In the genomic region with DNA sequence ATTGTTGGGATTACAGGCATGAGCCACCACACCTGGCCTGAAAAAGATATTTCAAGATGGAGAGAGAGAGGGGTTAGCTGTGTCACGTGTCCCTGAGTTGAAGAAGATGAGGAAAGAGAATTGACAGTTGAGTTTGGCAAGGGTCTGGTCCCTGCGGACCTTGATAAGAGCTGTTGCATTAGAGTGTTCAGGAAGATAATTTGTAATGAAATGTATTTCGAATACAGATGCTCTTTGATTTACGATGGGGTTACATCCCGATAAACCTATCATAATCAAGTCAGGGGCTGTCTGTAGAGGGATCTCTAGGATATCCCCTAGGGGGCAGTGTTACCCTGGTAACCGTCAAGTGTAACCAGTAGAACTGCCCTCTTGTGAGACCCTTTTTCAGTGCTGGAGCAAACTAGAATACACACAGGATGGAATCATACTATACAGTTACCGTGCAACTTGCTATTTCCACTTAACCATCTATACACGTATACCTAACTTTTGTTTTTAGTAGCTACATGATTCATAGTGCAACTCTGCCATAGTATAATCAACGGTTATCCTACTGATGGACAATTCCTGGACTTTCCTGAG, we compare ENCODE assay signal across 8 cellular contexts. TPM values are rescaled to one million over a fixed set of nuclear protein-coding genes. Genes with fewer than 3 reads are reported as not detected.
DNase-seq lines count a peak whose midpoint lies in the region; ATAC-seq and TF ChIP-seq lines count a peak whose summit lies in the region.

No MANE protein-coding gene starts in this region.

- intact Hi-C loops in left cardiac atrium (cut with DNase I) (no loop called here), sigmoid colon (cut with DNase I) (loop anchor here (2.0 to 5.0 kb wide), 2 partner anchors 26 to 33 kb away; a partner anchor contains a TSS)

- DNase-seq in AG08396 (ENCODE audit: low spot score) = peak; percentile 71
- DNase-seq in KBM-7 = peak; percentile 77
- peak; percentile 71 for DNase-seq in RPMI7951 (ENCODE audit: low read depth)
- DNase-seq in left cardiac atrium = no peak
- DNase-seq in sigmoid colon = peak; percentile 66

- TF ChIP-seq EP300 in sigmoid colon (IDR thresholded peaks at IDR 0.05) = no peak

- H3K27ac ChIP-seq in sigmoid colon = peak overlapping the region in 2 of 4 donors; percentile 19 to 86

- H3K36me3 ChIP-seq in sigmoid colon = peaks cover 0 to 4% (median 0%) of the 10 kb centered on the region in 4 donors

- ATAC-seq in left cardiac atrium = peak; percentile 45 to 47
- no peak for ATAC-seq in GM21717 (IDR thresholded peaks at IDR 0.05; ENCODE audit: unreplicated experiment)

- H3K4me1 ChIP-seq in sigmoid colon = peaks cover 0 to 41% (median 32%) of the 10 kb centered on the region in 4 donors

- no peaks in the 10 kb centered on the region for H3K9me3 Mint-ChIP-seq in activated naive CD8-positive, alpha-beta T cell (ENCODE audit: low read depth)

- H3K27me3 ChIP-seq in sigmoid colon = no peaks in the 10 kb centered on the region

- no peaks in the 10 kb centered on the region for H3K27me3 Mint-ChIP-seq in activated naive CD8-positive, alpha-beta T cell

- peaks cover 2% of the 10 kb centered on the region for H3K36me3 Mint-ChIP-seq in activated naive CD8-positive, alpha-beta T cell

- H3K4me3 Mint-ChIP-seq in activated naive CD8-positive, alpha-beta T cell = peak overlapping the region; percentile 86

- 15 to 17% methylated on average over 9 of the region's 9 CpGs for WGBS in sigmoid colon, 2 donors

- peak overlapping the region; percentile 72 for H3K27ac Mint-ChIP-seq in activated naive CD8-positive, alpha-beta T cell

- TF ChIP-seq POLR2A in sigmoid colon (IDR thresholded peaks at IDR 0.05) = no peak

- peaks cover 34% of the 10 kb centered on the region for H3K4me1 Mint-ChIP-seq in activated naive CD8-positive, alpha-beta T cell (ENCODE audit: low read depth)

- TF ChIP-seq CTCF in GM12875 (IDR thresholded peaks at IDR 0.05; ENCODE audit: borderline replicate concordance, insufficient read depth, low read depth, low read length) = peak; percentile 63; the same call in 1 of the 2 replicates
- TF ChIP-seq CTCF in sigmoid colon (IDR thresholded peaks at IDR 0.05) = peak in 3 of 4 experiments; percentile 23 to 49 (median 48)

- in situ Hi-C loops in KBM-7 (cut with MboI; ENCODE audit: low pct_unique_long_range_greater_than_20kb, low sequenced_read_pairs) = no loop called here

- peak overlapping the region; percentile 41 for H3K4me3 ChIP-seq in GM12875 (ENCODE audit: low read depth, low read length)
- H3K4me3 ChIP-seq in sigmoid colon = no peak overlapping the region

- H3K9me3 ChIP-seq in sigmoid colon = no peaks in the 10 kb centered on the region

RNA-seq across cellular contexts. Expression of a gene that starts 1.5 kb away (rescaled TPM):
- 62.6 and 108 TPM in 2 replicates for total RNA-seq in RPMI7951 (2014; rRNA removed; shearing (Covaris generic))
- total RNA-seq in left cardiac atrium (10 to 100 TPM; 36.8 to 37.2 TPM), sigmoid colon (10 to 100 TPM; 27.2 to 47.9 (median 38.9) TPM)
- polyA plus RNA-seq in sigmoid colon = 10 to 100 TPM; 49.8 to 67.3 (median 59.4) TPM

RNA-seq across cellular contexts. Expression of a gene that starts 16.9 kb away (rescaled TPM):
- 1.7 and 2.1 TPM in 2 replicates for total RNA-seq in RPMI7951 (2014; rRNA removed; shearing (Covaris generic))
- total RNA-seq in left cardiac atrium (1 to 10 TPM; 4.5 to 5.4 TPM), sigmoid colon (10 to 100 TPM in 2 of 4 donors, 1 to 10 TPM in 2; 7.6 to 23.5 (median 9.8) TPM)
- 100 to 1,000 TPM in 1 of 3 donors, 10 to 100 TPM in 2; 26.4 to 266 (median 54.4) TPM for polyA plus RNA-seq in sigmoid colon

RNA-seq across cellular contexts. Expression of a gene that starts 21.8 kb away (rescaled TPM):
- total RNA-seq in RPMI7951 (2014; rRNA removed; shearing (Covaris generic)) = 0.96 and 3.0 TPM in 2 replicates
- total RNA-seq in left cardiac atrium (100 to 1,000 TPM; 159 to 208 TPM), sigmoid colon (1,000 to 10,000 TPM; 1,586 to 3,058 (median 2,656) TPM)
- polyA plus RNA-seq in sigmoid colon = 100 to 1,000 TPM in 1 of 3 donors, 10 to 100 TPM in 1, 1 to 10 TPM in 1; 4.9 to 115 (median 45.0) TPM

RNA-seq across cellular contexts. Expression of a gene that starts 31.6 kb away (rescaled TPM):
- total RNA-seq in RPMI7951 (2014; rRNA removed; shearing (Covaris generic)) = 47.9 and 51.2 TPM in 2 replicates
- total RNA-seq in left cardiac atrium = 100 to 1,000 TPM in 1 of 2 donors, 10 to 100 TPM in 1; 99.4 to 105 TPM
- 10 to 100 TPM; 74.5 to 93.5 (median 82.4) TPM for total RNA-seq in sigmoid colon
- polyA plus RNA-seq in sigmoid colon = 10 to 100 TPM; 60.7 to 75.8 (median 65.4) TPM

RNA-seq across cellular contexts. Expression of a gene that starts 36.8 kb away (rescaled TPM):
- total RNA-seq in RPMI7951 (2014; rRNA removed; shearing (Covaris generic)) = 16.6 and 17.3 TPM in 2 replicates
- total RNA-seq in left cardiac atrium = 1 to 10 TPM; 5.1 to 5.4 TPM
- total RNA-seq in sigmoid colon = 10 to 100 TPM in 3 of 4 donors, 1 to 10 TPM in 1; 7.9 to 13.8 (median 11.9) TPM
- polyA plus RNA-seq in sigmoid colon = 1 to 10 TPM; 6.2 to 6.7 (median 6.6) TPM

Comparison
In these comparisons a context has a peak if more than half of its experiments do, and no peak if none do; other contexts are left out.
1. RNA of a gene that starts 21.8 kb away (total RNA-seq): 1,586 to 3,058 TPM in sigmoid colon and 159 to 208 TPM in left cardiac atrium; 0.96 to 3.0 TPM in RPMI7951; every median in the first group is over 10 times any median in the second.